In the genomic region with DNA sequence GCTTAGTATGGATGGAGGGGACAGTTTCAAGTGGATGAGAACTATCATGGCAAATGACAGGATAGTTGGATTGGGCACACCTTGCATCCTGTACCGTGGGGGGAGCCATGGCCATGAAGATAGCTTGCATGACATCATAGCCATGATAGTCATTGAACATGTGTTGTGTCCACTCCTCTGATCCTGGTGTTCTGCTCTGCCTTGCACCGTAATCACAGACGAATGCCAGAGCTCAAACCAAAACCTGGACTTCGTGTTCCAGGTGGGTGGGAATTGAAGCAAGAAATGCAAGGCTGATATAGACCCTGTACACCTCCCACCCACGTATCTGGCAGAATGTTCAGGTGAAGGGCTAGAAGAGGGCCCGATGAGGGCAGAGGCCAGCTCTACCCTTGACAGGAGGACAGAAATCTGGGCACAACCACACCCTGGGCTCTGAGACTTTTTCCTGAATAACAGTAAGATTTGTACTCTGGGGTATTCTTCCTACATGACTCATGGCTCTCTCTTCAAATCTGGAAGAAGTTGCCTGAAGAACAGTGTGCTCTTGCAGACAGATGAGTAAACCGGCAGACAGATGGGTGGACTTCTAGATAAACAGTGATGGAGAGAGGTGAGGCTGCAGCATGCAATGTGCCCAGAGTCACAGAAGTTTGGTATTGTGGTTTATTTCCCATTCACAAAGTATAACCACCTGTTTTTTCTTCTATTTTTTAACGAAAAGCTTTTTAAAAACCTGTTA, we compare ENCODE assay signal across 18 cellular contexts. TPM values are rescaled to one million over a fixed set of nuclear protein-coding genes. Genes with fewer than 3 reads are reported as not detected.
DNase-seq lines count a peak whose midpoint lies in the region; ATAC-seq and TF ChIP-seq lines count a peak whose summit lies in the region.
"Had no signal": no experiment of that assay in that cellular context is flagged by ENCODE, and none has a peak within 500 bp of the region (broad histone marks: within the 10 kb centered on the region; RNA-seq: fewer than 3 reads in every experiment).

No MANE protein-coding gene starts in this region.

- H3K4me3 ChIP-seq in fibroblast of lung (replicated peaks in 1 of 4; ENCODE audit: control extremely low read depth in 1 of 4, insufficient read depth in 1 of 4, low read depth in 3 of 4, low read length in 4 of 4) (no peak overlapping the region), lower lobe of right lung (no peak overlapping the region)
- H3K4me3 ChIP-seq: coronary artery, esophagus muscularis mucosa, upper lobe of left lung had no signal

- intact Hi-C loops in lower lobe of right lung (cut with DNase I) = no loop called here

- H4K20me1 ChIP-seq in fibroblast of lung (ENCODE audit: control insufficient read depth, extremely low read depth, insufficient read depth, low read length) = no peaks in the 10 kb centered on the region

- no peak for TF ChIP-seq CTCF in fibroblast of lung (conservative IDR thresholded peaks at IDR 0.05 in 1 of 2, IDR thresholded peaks at IDR 0.05 in 1 of 2; ENCODE audit: low read depth in 1 of 2, low read length in 2 of 2)
- TF ChIP-seq CTCF in lower lobe of right lung (IDR thresholded peaks at IDR 0.05) = no peak

- peak; percentile 81 for DNase-seq in EH (ENCODE audit: low read depth)
- DNase-seq in RPMI7951 (ENCODE audit: low read depth) = peak; percentile 77
- peak; percentile 70 to 91 for DNase-seq in fibroblast of lung (ENCODE audit: low read depth in 2 of 2)
- DNase-seq in renal cortical epithelial cell (ENCODE audit: low read depth) = peak; percentile 34
- no peak for DNase-seq in NCI-H187 (lab: John Stamatoyannopoulos, UW)
- DNase-seq in NK-92 treated with Interleukin-12 subunit alpha and Interleukin-12 subunit beta, amount 100 ng/mL, for 24 hours (lab: John Stamatoyannopoulos, UW) = no peak
- no peak for DNase-seq in lower lobe of right lung
- DNase-seq: activated CD4-positive, alpha-beta T cell treated with anti-CD3 and anti-CD28 coated beads for 48 hours; activated naive CD8-positive, alpha-beta T cell treated with anti-CD3 and anti-CD28 coated beads, Interleukin-2, amount 10 ng/mL, durations not matched to agents 7 days and 5 days; activated T-cell treated with anti-CD3 and anti-CD28 coated beads, Interleukin-2, amount 50 U/mL, for 24 hours; Kasumi-1; NCI-H187 treated with DMSO at 0.1 percent for 48 hours; stimulated activated CD4-positive, alpha-beta T cell treated with anti-CD3 and anti-CD28 coated beads, Interleukin-2, amount 100 ng/mL, for 24 hours; upper lobe of left lung had no signal

- ATAC-seq in GM21717 (IDR thresholded peaks at IDR 0.05; ENCODE audit: unreplicated experiment) (no peak), lower lobe of right lung (no peak)
- ATAC-seq: Right ventricle myocardium inferior had no signal

- H3K9me3 ChIP-seq in fibroblast of lung (ENCODE audit: control insufficient read depth, insufficient read depth, low read depth, low read length) (no peaks in the 10 kb centered on the region), lower lobe of right lung (no peaks in the 10 kb centered on the region)
- H3K9me3 ChIP-seq: esophagus muscularis mucosa, upper lobe of left lung had no signal

- H2AFZ ChIP-seq in fibroblast of lung (ENCODE audit: low read length) = no peak overlapping the region

- H3K27me3 ChIP-seq in fibroblast of lung (ENCODE audit: control insufficient read depth, insufficient read depth, low read length) = no peaks in the 10 kb centered on the region
- no peaks in the 10 kb centered on the region for H3K27me3 ChIP-seq in lower lobe of right lung (ENCODE audit: low read depth)
- H3K27me3 ChIP-seq: upper lobe of left lung had no signal

- H3K27ac ChIP-seq in fibroblast of lung (ENCODE audit: insufficient read depth, low read length) (no peak overlapping the region), lower lobe of right lung (no peak overlapping the region)
- H3K27ac ChIP-seq: coronary artery, esophagus muscularis mucosa, upper lobe of left lung had no signal

- H3K4me2 ChIP-seq in fibroblast of lung (ENCODE audit: extremely low read depth, insufficient read depth, low read length) = peak overlapping the region; percentile 46

- H3K9ac ChIP-seq in fibroblast of lung (ENCODE audit: insufficient read depth, low read length) = no peak overlapping the region

- H3K36me3 ChIP-seq in fibroblast of lung (ENCODE audit: control insufficient read depth, insufficient read depth, low read length) (no peaks in the 10 kb centered on the region), lower lobe of right lung (no peaks in the 10 kb centered on the region)
- H3K36me3 ChIP-seq: esophagus muscularis mucosa, upper lobe of left lung had no signal

- H3K4me1 ChIP-seq in fibroblast of lung (ENCODE audit: control insufficient read depth, extremely low read depth, insufficient read depth, low read length) = peaks cover 21% of the 10 kb centered on the region
- no peaks in the 10 kb centered on the region for H3K4me1 ChIP-seq in lower lobe of right lung
- H3K4me1 ChIP-seq: esophagus muscularis mucosa, upper lobe of left lung had no signal

- no peaks in the 10 kb centered on the region for H3K79me2 ChIP-seq in fibroblast of lung (ENCODE audit: control insufficient read depth, insufficient read depth, low read length)

RNA-seq across cellular contexts. Expression of gene KCNJ6, which starts 45.0 kb away (rescaled TPM):
- total RNA-seq in RPMI7951 (2014; rRNA removed; shearing (Covaris generic)) = not detected in 2 replicates
- total RNA-seq in fibroblast of lung = under 0.01 TPM in 1 of 2 replicates, not detected in the other
- polyA plus RNA-seq in fibroblast of lung = 0.03 and 7.6 TPM in 2 replicates
- 0.02 and 4.7 TPM in 2 replicates for polyA plus RNA-seq in fibroblast of lung (2012)
- 5.8 TPM in 1 of 2 replicates, not detected in the other for polyA minus RNA-seq in fibroblast of lung (ENCODE audit: low replicate concordance)
- total RNA-seq in renal cortical epithelial cell = under 0.01 and 0.05 TPM in 2 replicates
- 0.09 TPM for total RNA-seq in lower lobe of right lung
- total RNA-seq: activated naive CD8-positive, alpha-beta T cell treated with anti-CD3 and anti-CD28 coated beads, Interleukin-2, amount 10 ng/mL, durations not matched to agents 7 days and 5 days; Right ventricle myocardium inferior had no signal

Comparison
In these comparisons a context has a peak if more than half of its experiments do, and no peak if none do; other contexts are left out.
1. DNase-seq: peak in EH (single experiment), RPMI7951 (single experiment), fibroblast of lung (2 of 2) and renal cortical epithelial cell (single experiment); none in NCI-H187 (0 of 2), NK-92 treated with Interleukin-12 subunit alpha and Interleukin-12 subunit beta, amount 100 ng/mL, for 24 hours (single experiment) and lower lobe of right lung (single experiment).